Comparison of ENCODE assay signal across 10 cellular contexts in the genomic region with DNA sequence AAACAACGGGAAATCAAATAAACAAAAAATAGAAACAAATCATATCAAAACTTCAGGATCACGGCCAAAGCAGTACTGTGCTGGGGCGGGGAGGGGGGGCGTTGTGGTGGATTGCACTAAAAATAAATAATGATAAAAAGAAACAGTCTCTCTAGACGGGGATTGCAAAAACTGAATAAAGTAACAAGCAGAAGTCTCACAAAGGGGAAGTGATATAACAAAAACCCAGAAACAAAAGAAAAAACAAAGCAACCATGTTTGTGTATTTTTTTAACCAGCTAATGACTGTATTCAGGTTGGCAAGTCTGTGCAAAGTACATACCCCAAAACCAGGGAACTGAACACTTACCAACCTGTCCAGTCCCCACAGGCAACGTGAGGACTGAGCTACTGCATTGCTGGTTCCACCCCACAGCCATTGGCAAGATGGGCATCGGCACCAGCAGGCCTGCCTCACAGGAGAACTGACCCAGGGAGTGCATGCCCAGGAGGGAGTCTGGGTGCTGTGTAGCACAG. TPM values are rescaled to one million over a fixed set of nuclear protein-coding genes. Genes with fewer than 3 reads are reported as not detected.
DNase-seq lines count a peak whose midpoint lies in the region; ATAC-seq, FAIRE-seq and TF ChIP-seq lines count a peak whose summit lies in the region.
"Had no signal": no experiment of that assay in that cellular context is flagged by ENCODE, and none has a peak within 500 bp of the region (broad histone marks: within the 10 kb centered on the region; RNA-seq: fewer than 3 reads in every experiment).

No MANE protein-coding gene starts in this region.

- in situ Hi-C loops in KBM-7 (cut with MboI; ENCODE audit: low pct_unique_long_range_greater_than_20kb, low sequenced_read_pairs) = no loop called here

- H3K9me3 ChIP-seq in ascending aorta = no peaks in the 10 kb centered on the region
- no peaks in the 10 kb centered on the region for H3K9me3 ChIP-seq in suprapubic skin
- H3K9me3 ChIP-seq: SK-N-SH had no signal

- H3K36me3 ChIP-seq in ascending aorta (no peaks in the 10 kb centered on the region), suprapubic skin (no peaks in the 10 kb centered on the region)

- TF ChIP-seq POLR2A in suprapubic skin (IDR thresholded peaks at IDR 0.05) = no peak

- DNase-seq in KBM-7 (peak; percentile 57), ascending aorta (ENCODE audit: low spot score in 2 of 2) (no peak), suprapubic skin (ENCODE audit: low spot score in 2 of 2) (peak; percentile 44 to 73), NCI-H1092 treated with DMSO at 0.1 percent for 48 hours (lab: John Stamatoyannopoulos, UW) (no peak), RCC 7860 (ENCODE audit: low spot score) (no peak)
- DNase-seq in stimulated activated naive CD4-positive, alpha-beta T cell (lab: John Stamatoyannopoulos, UW) = no peak
- DNase-seq: SK-N-SH, small intestine had no signal

- H3K27ac ChIP-seq in ascending aorta (peak overlapping the region; percentile 50 to 66), layer of hippocampus (ENCODE audit: low read depth, low read length) (peak overlapping the region; percentile 49), suprapubic skin (peak overlapping the region; percentile 68)

- H3K4me1 ChIP-seq in ascending aorta (peaks cover 11 to 22% of the 10 kb centered on the region in 2 donors), suprapubic skin (peaks cover 77% of the 10 kb centered on the region)

- WGBS in suprapubic skin = 22% methylated on average over 7 of the region's 7 CpGs

- no peak for TF ChIP-seq EP300 in suprapubic skin (IDR thresholded peaks at IDR 0.05)

- H3K4me3 ChIP-seq in ascending aorta (peak overlapping the region; percentile 11), suprapubic skin (peak overlapping the region; percentile 3)

- ATAC-seq in GM21367 (IDR thresholded peaks at IDR 0.05; ENCODE audit: unreplicated experiment) = no peak

- FAIRE-seq in RCC 7860 (lab: Jason Lieb, UNC) = no peak
- FAIRE-seq: small intestine had no signal

- TF ChIP-seq CTCF in ascending aorta (IDR thresholded peaks at IDR 0.05) (no peak), suprapubic skin (IDR thresholded peaks at IDR 0.05) (no peak)

- H3K27me3 ChIP-seq in ascending aorta = no peaks in the 10 kb centered on the region
- H3K27me3 ChIP-seq in layer of hippocampus (ENCODE audit: control insufficient read depth, insufficient read depth, low read length) = no peaks in the 10 kb centered on the region
- no peaks in the 10 kb centered on the region for H3K27me3 ChIP-seq in suprapubic skin

- intact Hi-C loops in ascending aorta (cut with DNase I) = no loop called here

RNA-seq across cellular contexts. Expression of gene BICD2, which starts 24.1 kb away (rescaled TPM):
- total RNA-seq in ascending aorta = 29.1 TPM
- 100 to 1,000 TPM; 135 to 201 (median 153) TPM for total RNA-seq in suprapubic skin

Comparison
In these comparisons a context has a peak if more than half of its experiments do, and no peak if none do; other contexts are left out.
1. DNase-seq: peak in KBM-7 (single experiment) and suprapubic skin (2 of 2); none in ascending aorta (0 of 2), NCI-H1092 treated with DMSO at 0.1 percent for 48 hours (single experiment), RCC 7860 (single experiment) and stimulated activated naive CD4-positive, alpha-beta T cell (0 of 6).
2. Peak in every context shown above with its lines, with median percentiles within 50 percentile points of each other: H3K27ac ChIP-seq.